In the genomic region with DNA sequence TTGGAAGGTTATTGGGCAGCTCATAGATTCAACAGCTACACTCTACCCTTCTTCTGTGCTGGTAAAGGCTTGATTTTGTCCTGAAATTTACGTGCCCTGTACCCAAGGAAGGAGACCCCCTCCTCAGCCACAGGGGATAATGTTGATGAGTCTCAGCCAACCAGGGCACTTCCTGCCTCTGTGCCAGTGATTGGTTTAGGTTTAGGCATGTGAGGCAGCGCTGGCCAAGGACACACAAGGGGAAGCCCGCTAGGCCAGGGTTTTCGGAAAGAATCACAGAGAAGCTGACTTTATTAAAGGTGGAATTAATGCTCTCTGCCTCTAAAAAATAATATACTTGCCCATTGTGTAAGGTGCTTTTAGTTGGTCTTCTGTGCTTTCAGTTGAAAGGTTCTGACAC, we compare ENCODE assay signal across 13 cellular contexts. TPM values are rescaled to one million over a fixed set of nuclear protein-coding genes. Genes with fewer than 3 reads are reported as not detected.
DNase-seq lines count a peak whose midpoint lies in the region; TF ChIP-seq lines count a peak whose summit lies in the region.
"Had no signal": no experiment of that assay in that cellular context is flagged by ENCODE, and none has a peak within 500 bp of the region (broad histone marks: within the 10 kb centered on the region; RNA-seq: fewer than 3 reads in every experiment).

No MANE protein-coding gene starts in this region.

- H3K27ac ChIP-seq in BLaER1 (no peak overlapping the region), PC-9 (peak overlapping the region; percentile 68), neural progenitor cell (no peak overlapping the region)

- H3K27me3 ChIP-seq in BLaER1 = peaks cover 35% of the 10 kb centered on the region
- no peaks in the 10 kb centered on the region for H3K27me3 ChIP-seq in PC-9 (ENCODE audit: insufficient read depth, low read depth)
- H3K27me3 ChIP-seq in neural progenitor cell = peaks cover 36% of the 10 kb centered on the region

- H3K36me3 Mint-ChIP-seq in brain (no peaks in the 10 kb centered on the region), neural progenitor cell (no peaks in the 10 kb centered on the region)
- H3K36me3 Mint-ChIP-seq: CD8-positive, alpha-beta T cell had no signal

- DNase-seq in PC-9 = no peak
- no peak for DNase-seq in neural progenitor cell (ENCODE audit: low spot score)
- DNase-seq in activated effector memory CD4-positive, alpha-beta T cell treated with Interleukin-2 at 50 U/mL for 16 hours = no peak
- DNase-seq in GF-D8 (lab: John Stamatoyannopoulos, UW) = no peak
- DNase-seq in NCI-H187 treated with DMSO at 0.1 percent for 48 hours (lab: John Stamatoyannopoulos, UW) = no peak
- DNase-seq: CD8-positive, alpha-beta T cell; KG1; NCI-H1417 treated with DMSO at 0.1 percent for 48 hours; NCI-H1930; NCI-H524 treated with DMSO at 0.1 percent for 48 hours; Right ventricle myocardium superior had no signal

- peaks cover 3% of the 10 kb centered on the region for H3K27me3 Mint-ChIP-seq in brain
- H3K27me3 Mint-ChIP-seq in neural progenitor cell (ENCODE audit: insufficient read depth, low read depth) = peaks cover 15% of the 10 kb centered on the region

- H4K20me1 ChIP-seq in BLaER1 (no peaks in the 10 kb centered on the region), PC-9 (ENCODE audit: insufficient read depth) (no peaks in the 10 kb centered on the region), neural progenitor cell (ENCODE audit: low read depth) (no peaks in the 10 kb centered on the region)

- CTCF ChIA-PET in PC-9 (lab: Charles Lee) = interaction anchor here (1.0 kb wide), 1 partner anchor 10 kb away, joined by 3 read pairs; no protein-coding TSS in a partner anchor

- H3K36me3 ChIP-seq in BLaER1 (no peaks in the 10 kb centered on the region), PC-9 (ENCODE audit: low read depth) (no peaks in the 10 kb centered on the region), neural progenitor cell (no peaks in the 10 kb centered on the region)

- H3K4me3 Mint-ChIP-seq in brain (no peak overlapping the region), neural progenitor cell (peak overlapping the region; percentile 57)
- H3K4me3 Mint-ChIP-seq: CD8-positive, alpha-beta T cell had no signal

- TF ChIP-seq CTCF in PC-9 (conservative IDR thresholded peaks at IDR 0.05) (no peak), brain (conservative IDR thresholded peaks at IDR 0.05) (no peak), neural progenitor cell (IDR thresholded peaks at IDR 0.05) (no peak)

- H3K27ac Mint-ChIP-seq in brain = peak overlapping the region; percentile 36 to 72 (median 52)
- H3K27ac Mint-ChIP-seq in neural progenitor cell = no peak overlapping the region
- H3K27ac Mint-ChIP-seq: CD8-positive, alpha-beta T cell had no signal

- H3K79me2 ChIP-seq in PC-9 (ENCODE audit: low read depth) (no peaks in the 10 kb centered on the region), neural progenitor cell (ENCODE audit: low read depth) (no peaks in the 10 kb centered on the region)

- H2AFZ ChIP-seq in PC-9 (0 out of 2 replicates have a peak overlapping the region, but pooled peaks have one; percentile 11), neural progenitor cell (replicated peaks) (no peak overlapping the region)

- H3K9me3 ChIP-seq in BLaER1 (no peaks in the 10 kb centered on the region), PC-9 (ENCODE audit: insufficient read depth, low read depth) (no peaks in the 10 kb centered on the region), neural progenitor cell (ENCODE audit: low read depth) (no peaks in the 10 kb centered on the region)

- H3K9me2 ChIP-seq in PC-9 (ENCODE audit: insufficient read depth) = no peaks in the 10 kb centered on the region

- H3K9me3 Mint-ChIP-seq in brain (peaks cover 0 to 8% (median 2%) of the 10 kb centered on the region in 5 experiments), neural progenitor cell (no peaks in the 10 kb centered on the region)
- H3K9me3 Mint-ChIP-seq: CD8-positive, alpha-beta T cell had no signal

- H3K4me2 ChIP-seq in BLaER1 (peak overlapping the region; percentile 10; the same call in 1 of the 2 replicates), PC-9 (peak overlapping the region; percentile 67), neural progenitor cell (no peak overlapping the region)

- intact Hi-C loops in PC-9 (cut with micrococcal nuclease; ENCODE audit: unreplicated experiment) = no loop called here

- peaks cover 31% of the 10 kb centered on the region for H3F3A ChIP-seq in PC-9 (ENCODE audit: insufficient read depth, low read depth)
- H3F3A ChIP-seq in neural progenitor cell (ENCODE audit: low read depth) = peaks cover 14% of the 10 kb centered on the region

- no peak overlapping the region for H3K4me3 ChIP-seq in BLaER1
- H3K4me3 ChIP-seq in PC-9 = no peak overlapping the region
- no peak overlapping the region for H3K4me3 ChIP-seq in neural progenitor cell

- peaks cover 30% of the 10 kb centered on the region for H3K4me1 ChIP-seq in BLaER1
- H3K4me1 ChIP-seq in PC-9 (replicated peaks; ENCODE audit: insufficient read depth) = peaks cover 38% of the 10 kb centered on the region
- H3K4me1 ChIP-seq in neural progenitor cell = peaks cover 17% of the 10 kb centered on the region

- H3K9ac ChIP-seq in BLaER1 (no peak overlapping the region), neural progenitor cell (no peak overlapping the region)

- TSS peak; percentile 59 for BruUV-seq in PC-9 (replicated peaks; lab: Mats Ljungman, UMichigan)

- POLR2A ChIA-PET in PC-9 (lab: Charles Lee; ENCODE audit: unreplicated experiment) = no interaction called here

- H3K4me1 Mint-ChIP-seq in brain = peaks cover 32% of the 10 kb centered on the region
- peaks cover 18% of the 10 kb centered on the region for H3K4me1 Mint-ChIP-seq in neural progenitor cell

RNA-seq across cellular contexts. Expression of gene CTDSP2, which starts 15.4 kb away (rescaled TPM):
- total RNA-seq in PC-9 (2021) (102 and 107 TPM in 2 replicates), neural progenitor cell (ENCODE audit: low replicate concordance) (43.6 and 73.2 TPM in 2 replicates)
- polyA plus RNA-seq in brain (ENCODE audit: insufficient read depth, low read depth, low replicate concordance) = 67.6 TPM

RNA-seq across cellular contexts. Expression of gene AVIL, which starts 43.4 kb away (rescaled TPM):
- total RNA-seq in PC-9 (2021) (1.6 and 3.0 TPM in 2 replicates), neural progenitor cell (ENCODE audit: low replicate concordance) (0.12 and 0.37 TPM in 2 replicates)
- polyA plus RNA-seq in brain (ENCODE audit: insufficient read depth, low read depth, low replicate concordance) = 1.0 TPM
